In the genomic region with DNA sequence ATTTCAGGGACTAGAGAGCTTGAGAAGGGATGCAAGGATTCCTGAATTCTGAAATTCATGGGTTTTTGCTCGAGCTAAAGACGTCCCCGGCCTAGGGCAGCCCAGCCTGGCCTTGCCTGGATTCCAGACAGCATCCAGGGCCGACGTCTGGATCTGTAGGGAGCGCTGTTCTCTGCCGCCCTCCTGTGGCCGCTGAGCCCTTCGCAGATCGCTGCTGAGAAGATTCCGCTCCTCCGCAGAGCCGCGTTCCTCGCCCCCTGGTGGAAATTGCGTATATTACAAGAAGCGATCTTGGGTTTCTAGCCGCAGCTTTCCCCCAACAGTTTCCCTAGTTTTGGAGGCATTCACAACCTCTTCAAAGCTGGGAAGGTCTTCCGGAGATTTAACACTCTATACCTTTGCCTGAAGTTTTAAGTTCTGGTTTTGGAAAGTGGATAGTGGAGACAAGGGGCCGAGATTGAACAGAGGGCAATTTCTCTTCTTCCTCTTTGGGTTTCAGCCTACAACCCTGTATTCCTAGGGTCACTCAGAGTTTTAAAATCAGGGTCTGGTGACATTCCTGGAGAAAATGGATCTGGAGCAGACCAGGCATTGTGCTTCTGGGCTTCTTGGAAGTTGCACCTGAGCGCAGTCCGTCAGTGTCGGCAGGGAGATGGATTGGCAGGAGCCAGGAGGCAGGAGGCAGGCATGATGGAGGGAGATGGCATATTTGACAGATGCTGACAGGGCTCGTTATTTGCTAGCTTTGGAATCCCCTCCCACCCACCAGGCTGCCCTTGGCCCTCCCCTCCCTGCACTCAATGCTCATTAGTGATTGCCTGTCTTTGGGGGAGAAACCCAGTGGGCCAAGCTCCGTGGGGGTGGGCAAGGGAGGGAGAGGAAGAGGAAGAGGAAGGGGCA, we compare ENCODE assay signal across 1 cellular context.
A peak's percentile ranks its signal among the peaks of the same experiment; 100 is the strongest.
TF ChIP-seq lines count a peak whose summit lies in the region.

No MANE protein-coding gene starts in this region.

TF ChIP-seq in K562, 482 proteins besides CTCF, POLR2A, EP300 and RAD21 (continued from another document and continues in another):
- TF ChIP-seq ZZZ3 (IDR thresholded peaks at IDR 0.05) (no peak), CHD4 (IDR thresholded peaks at IDR 0.05; ENCODE audit: insufficient read depth, insufficient replicate concordance, low read depth, low read length, poor library complexity, severe bottlenecking) (no peak), ZEB2 (IDR thresholded peaks at IDR 0.05) (no peak), HOXB6 (CRISPR knock-in tag; IDR thresholded peaks at IDR 0.05; ENCODE audit: borderline replicate concordance) (no peak), RBBP5 (IDR thresholded peaks at IDR 0.05; ENCODE audit: borderline replicate concordance, insufficient read depth, low read length, poor library complexity, severe bottlenecking) (no peak), CBFB (CRISPR knock-in tag; IDR thresholded peaks at IDR 0.05) (no peak), STAG1 (CRISPR knock-in tag; IDR thresholded peaks at IDR 0.05; ENCODE audit: borderline replicate concordance) (peak; percentile 92; the same call in 1 of the 2 replicates), DDX20 (tag; IDR thresholded peaks at IDR 0.05; ENCODE audit: low read depth) (no peak), CBX5 (IDR thresholded peaks at IDR 0.05; ENCODE audit: borderline replicate concordance, low read depth) (no peak), MECOM (CRISPR knock-in tag; IDR thresholded peaks at IDR 0.05) (no peak), ZFP30 (CRISPR knock-in tag; IDR thresholded peaks at IDR 0.05; ENCODE audit: borderline replicate concordance) (no peak), GABPB2 (CRISPR knock-in tag; conservative IDR thresholded peaks at IDR 0.05) (no peak), TAL1 (IDR thresholded peaks at IDR 0.05) (no peak), HNRNPH1 (optimal IDR thresholded peaks at IDR 0.05; ENCODE audit: low read depth, low read length) (no peak), HCFC1 (IDR thresholded peaks at IDR 0.05; ENCODE audit: low read depth, low read length) (0 out of 2 replicates have a peak, but pooled peaks have one; percentile 12), ZNF445 (CRISPR knock-in tag; IDR thresholded peaks at IDR 0.05; ENCODE audit: low read depth) (no peak), ZNF644 (tag; IDR thresholded peaks at IDR 0.05; ENCODE audit: low read depth) (no peak), NR2F6 (CRISPR knock-in tag; IDR thresholded peaks at IDR 0.05) (no peak), GATA2 (CRISPR knock-in tag; IDR thresholded peaks at IDR 0.05) (no peak), FOXP1 (CRISPR knock-in tag; IDR thresholded peaks at IDR 0.05) (no peak), RB1 (IDR thresholded peaks at IDR 0.05; ENCODE audit: low read depth) (peak; percentile 93), BCOR (IDR thresholded peaks at IDR 0.05) (peak; percentile 37; the same call in 1 of the 2 replicates), MXI1 (IDR thresholded peaks at IDR 0.05; ENCODE audit: low read depth, low read length) (no peak)
- TF ChIP-seq, protein P1, sequence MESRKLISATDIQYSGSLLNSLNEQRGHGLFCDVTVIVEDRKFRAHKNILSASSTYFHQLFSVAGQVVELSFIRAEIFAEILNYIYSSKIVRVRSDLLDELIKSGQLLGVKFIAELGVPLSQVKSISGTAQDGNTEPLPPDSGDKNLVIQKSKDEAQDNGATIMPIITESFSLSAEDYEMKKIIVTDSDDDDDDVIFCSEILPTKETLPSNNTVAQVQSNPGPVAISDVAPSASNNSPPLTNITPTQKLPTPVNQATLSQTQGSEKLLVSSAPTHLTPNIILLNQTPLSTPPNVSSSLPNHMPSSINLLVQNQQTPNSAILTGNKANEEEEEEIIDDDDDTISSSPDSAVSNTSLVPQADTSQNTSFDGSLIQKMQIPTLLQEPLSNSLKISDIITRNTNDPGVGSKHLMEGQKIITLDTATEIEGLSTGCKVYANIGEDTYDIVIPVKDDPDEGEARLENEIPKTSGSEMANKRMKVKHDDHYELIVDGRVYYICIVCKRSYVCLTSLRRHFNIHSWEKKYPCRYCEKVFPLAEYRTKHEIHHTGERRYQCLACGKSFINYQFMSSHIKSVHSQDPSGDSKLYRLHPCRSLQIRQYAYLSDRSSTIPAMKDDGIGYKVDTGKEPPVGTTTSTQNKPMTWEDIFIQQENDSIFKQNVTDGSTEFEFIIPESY (CRISPR knock-in tag; IDR thresholded peaks at IDR 0.05): no peak
- TF ChIP-seq, protein P2, sequence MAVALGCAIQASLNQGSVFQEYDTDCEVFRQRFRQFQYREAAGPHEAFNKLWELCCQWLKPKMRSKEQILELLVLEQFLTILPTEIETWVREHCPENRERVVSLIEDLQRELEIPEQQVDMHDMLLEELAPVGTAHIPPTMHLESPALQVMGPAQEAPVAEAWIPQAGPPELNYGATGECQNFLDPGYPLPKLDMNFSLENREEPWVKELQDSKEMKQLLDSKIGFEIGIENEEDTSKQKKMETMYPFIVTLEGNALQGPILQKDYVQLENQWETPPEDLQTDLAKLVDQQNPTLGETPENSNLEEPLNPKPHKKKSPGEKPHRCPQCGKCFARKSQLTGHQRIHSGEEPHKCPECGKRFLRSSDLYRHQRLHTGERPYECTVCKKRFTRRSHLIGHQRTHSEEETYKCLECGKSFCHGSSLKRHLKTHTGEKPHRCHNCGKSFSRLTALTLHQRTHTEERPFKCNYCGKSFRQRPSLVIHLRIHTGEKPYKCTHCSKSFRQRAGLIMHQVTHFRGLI (CRISPR knock-in tag; IDR thresholded peaks at IDR 0.05): no peak
- TF ChIP-seq, protein P3, sequence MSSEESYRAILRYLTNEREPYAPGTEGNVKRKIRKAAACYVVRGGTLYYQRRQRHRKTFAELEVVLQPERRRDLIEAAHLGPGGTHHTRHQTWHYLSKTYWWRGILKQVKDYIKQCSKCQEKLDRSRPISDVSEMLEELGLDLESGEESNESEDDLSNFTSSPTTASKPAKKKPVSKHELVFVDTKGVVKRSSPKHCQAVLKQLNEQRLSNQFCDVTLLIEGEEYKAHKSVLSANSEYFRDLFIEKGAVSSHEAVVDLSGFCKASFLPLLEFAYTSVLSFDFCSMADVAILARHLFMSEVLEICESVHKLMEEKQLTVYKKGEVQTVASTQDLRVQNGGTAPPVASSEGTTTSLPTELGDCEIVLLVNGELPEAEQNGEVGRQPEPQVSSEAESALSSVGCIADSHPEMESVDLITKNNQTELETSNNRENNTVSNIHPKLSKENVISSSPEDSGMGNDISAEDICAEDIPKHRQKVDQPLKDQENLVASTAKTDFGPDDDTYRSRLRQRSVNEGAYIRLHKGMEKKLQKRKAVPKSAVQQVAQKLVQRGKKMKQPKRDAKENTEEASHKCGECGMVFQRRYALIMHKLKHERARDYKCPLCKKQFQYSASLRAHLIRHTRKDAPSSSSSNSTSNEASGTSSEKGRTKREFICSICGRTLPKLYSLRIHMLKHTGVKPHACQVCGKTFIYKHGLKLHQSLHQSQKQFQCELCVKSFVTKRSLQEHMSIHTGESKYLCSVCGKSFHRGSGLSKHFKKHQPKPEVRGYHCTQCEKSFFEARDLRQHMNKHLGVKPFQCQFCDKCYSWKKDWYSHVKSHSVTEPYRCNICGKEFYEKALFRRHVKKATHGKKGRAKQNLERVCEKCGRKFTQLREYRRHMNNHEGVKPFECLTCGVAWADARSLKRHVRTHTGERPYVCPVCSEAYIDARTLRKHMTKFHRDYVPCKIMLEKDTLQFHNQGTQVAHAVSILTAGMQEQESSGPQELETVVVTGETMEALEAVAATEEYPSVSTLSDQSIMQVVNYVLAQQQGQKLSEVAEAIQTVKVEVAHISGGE (CRISPR knock-in tag; IDR thresholded peaks at IDR 0.05): no peak
- TF ChIP-seq, protein P4, sequence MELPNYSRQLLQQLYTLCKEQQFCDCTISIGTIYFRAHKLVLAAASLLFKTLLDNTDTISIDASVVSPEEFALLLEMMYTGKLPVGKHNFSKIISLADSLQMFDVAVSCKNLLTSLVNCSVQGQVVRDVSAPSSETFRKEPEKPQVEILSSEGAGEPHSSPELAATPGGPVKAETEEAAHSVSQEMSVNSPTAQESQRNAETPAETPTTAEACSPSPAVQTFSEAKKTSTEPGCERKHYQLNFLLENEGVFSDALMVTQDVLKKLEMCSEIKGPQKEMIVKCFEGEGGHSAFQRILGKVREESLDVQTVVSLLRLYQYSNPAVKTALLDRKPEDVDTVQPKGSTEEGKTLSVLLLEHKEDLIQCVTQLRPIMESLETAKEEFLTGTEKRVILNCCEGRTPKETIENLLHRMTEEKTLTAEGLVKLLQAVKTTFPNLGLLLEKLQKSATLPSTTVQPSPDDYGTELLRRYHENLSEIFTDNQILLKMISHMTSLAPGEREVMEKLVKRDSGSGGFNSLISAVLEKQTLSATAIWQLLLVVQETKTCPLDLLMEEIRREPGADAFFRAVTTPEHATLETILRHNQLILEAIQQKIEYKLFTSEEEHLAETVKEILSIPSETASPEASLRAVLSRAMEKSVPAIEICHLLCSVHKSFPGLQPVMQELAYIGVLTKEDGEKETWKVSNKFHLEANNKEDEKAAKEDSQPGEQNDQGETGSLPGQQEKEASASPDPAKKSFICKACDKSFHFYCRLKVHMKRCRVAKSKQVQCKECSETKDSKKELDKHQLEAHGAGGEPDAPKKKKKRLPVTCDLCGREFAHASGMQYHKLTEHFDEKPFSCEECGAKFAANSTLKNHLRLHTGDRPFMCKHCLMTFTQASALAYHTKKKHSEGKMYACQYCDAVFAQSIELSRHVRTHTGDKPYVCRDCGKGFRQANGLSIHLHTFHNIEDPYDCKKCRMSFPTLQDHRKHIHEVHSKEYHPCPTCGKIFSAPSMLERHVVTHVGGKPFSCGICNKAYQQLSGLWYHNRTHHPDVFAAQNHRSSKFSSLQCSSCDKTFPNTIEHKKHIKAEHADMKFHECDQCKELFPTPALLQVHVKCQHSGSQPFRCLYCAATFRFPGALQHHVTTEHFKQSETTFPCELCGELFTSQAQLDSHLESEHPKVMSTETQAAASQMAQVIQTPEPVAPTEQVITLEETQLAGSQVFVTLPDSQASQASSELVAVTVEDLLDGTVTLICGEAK (IDR thresholded peaks at IDR 0.05): no peak
- TF ChIP-seq, protein P4 (CRISPR knock-in tag; IDR thresholded peaks at IDR 0.05): no peak
- TF ChIP-seq, protein P5, sequence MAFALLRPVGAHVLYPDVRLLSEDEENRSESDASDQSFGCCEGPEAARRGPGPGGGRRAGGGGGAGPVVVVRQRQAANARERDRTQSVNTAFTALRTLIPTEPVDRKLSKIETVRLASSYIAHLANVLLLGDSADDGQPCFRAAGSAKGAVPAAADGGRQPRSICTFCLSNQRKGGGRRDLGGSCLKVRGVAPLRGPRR (CRISPR knock-in tag; IDR thresholded peaks at IDR 0.05): no peak
- TF ChIP-seq, protein P6, sequence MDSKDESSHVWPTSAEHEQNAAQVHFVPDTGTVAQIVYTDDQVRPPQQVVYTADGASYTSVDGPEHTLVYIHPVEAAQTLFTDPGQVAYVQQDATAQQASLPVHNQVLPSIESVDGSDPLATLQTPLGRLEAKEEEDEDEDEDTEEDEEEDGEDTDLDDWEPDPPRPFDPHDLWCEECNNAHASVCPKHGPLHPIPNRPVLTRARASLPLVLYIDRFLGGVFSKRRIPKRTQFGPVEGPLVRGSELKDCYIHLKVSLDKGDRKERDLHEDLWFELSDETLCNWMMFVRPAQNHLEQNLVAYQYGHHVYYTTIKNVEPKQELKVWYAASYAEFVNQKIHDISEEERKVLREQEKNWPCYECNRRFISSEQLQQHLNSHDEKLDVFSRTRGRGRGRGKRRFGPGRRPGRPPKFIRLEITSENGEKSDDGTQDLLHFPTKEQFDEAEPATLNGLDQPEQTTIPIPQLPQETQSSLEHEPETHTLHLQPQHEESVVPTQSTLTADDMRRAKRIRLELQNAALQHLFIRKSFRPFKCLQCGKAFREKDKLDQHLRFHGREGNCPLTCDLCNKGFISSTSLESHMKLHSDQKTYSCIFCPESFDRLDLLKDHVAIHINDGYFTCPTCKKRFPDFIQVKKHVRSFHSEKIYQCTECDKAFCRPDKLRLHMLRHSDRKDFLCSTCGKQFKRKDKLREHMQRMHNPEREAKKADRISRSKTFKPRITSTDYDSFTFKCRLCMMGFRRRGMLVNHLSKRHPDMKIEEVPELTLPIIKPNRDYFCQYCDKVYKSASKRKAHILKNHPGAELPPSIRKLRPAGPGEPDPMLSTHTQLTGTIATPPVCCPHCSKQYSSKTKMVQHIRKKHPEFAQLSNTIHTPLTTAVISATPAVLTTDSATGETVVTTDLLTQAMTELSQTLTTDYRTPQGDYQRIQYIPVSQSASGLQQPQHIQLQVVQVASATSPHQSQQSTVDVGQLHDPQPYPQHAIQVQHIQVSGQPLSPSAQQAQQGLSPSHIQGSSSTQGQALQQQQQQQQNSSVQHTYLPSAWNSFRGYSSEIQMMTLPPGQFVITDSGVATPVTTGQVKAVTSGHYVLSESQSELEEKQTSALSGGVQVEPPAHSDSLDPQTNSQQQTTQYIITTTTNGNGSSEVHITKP (IDR thresholded peaks at IDR 0.05; ENCODE audit: partially characterized antibody): no peak
